8 cellular contexts compared by ENCODE assay signal in genomic region chr19:18939922-18940775, GRCh38. TPM values are rescaled to one million over a fixed set of nuclear protein-coding genes. Genes with fewer than 3 reads are reported as not detected.
DNase-seq lines count a peak whose midpoint lies in the region; ATAC-seq, FAIRE-seq and TF ChIP-seq lines count a peak whose summit lies in the region.

No MANE protein-coding gene starts in this region.

- in situ Hi-C loops in HepG2 (cut with HindIII; ENCODE audit: extremely low pct_ligation_motif_present, low pct_unique_long_range_greater_than_20kb): loop anchor here (5.0 kb wide), 1 partner anchor 47 kb away; no protein-coding TSS in a partner anchor

- CTCF ChIA-PET in HepG2 (lab: Yijun Ruan, JAX; ENCODE audit: low intra/inter-chr PET ratio, low total read pairs): interaction anchor here (2.7 kb wide), 1 partner anchor 47 kb away, joined by 13 read pairs; no protein-coding TSS in a partner anchor

- no peaks in the 10 kb centered on the region for H3K9me3 Mint-ChIP-seq in dendritic cell treated with granulocyte-macrophage colony-stimulating factor and Interleukin-4, amounts not matched to agents 40 ng/mL and 50 ng/mL, for 4 days
- no peaks in the 10 kb centered on the region for H3K9me3 Mint-ChIP-seq in stimulated activated naive CD8-positive, alpha-beta T cell treated with anti-CD3 and anti-CD28 coated beads, Interleukin-15, amount 100 ng/mL, for 72 hours

- H3K27ac Mint-ChIP-seq in dendritic cell treated with granulocyte-macrophage colony-stimulating factor and Interleukin-4, amounts not matched to agents 40 ng/mL and 50 ng/mL, for 4 days: peak overlapping the region; percentile 87
- peak overlapping the region in 1 of 2 donors; percentile 42 for H3K27ac Mint-ChIP-seq in stimulated activated naive CD8-positive, alpha-beta T cell treated with anti-CD3 and anti-CD28 coated beads, Interleukin-15, amount 100 ng/mL, for 72 hours

- FAIRE-seq in HepG2 (lab: Jason Lieb, UNC): no peak

- H3K4me3 ChIP-seq in NT2/D1 (ENCODE audit: insufficient read length, low read depth) (peak overlapping the region; percentile 75), HepG2 (replicated peaks in 1 of 3; ENCODE audit: insufficient read depth in 1 of 3, low read depth in 2 of 3, low read length in 3 of 3) (peak overlapping the region; percentile 60 to 85 (median 74))

- H3K9ac ChIP-seq in NT2/D1 (ENCODE audit: insufficient read length, low read depth) (peak overlapping the region; percentile 88), HepG2 (ENCODE audit: insufficient read depth, low read depth, low read length) (peak overlapping the region; percentile 74)

- peaks cover 11% of the 10 kb centered on the region for H3K4me1 ChIP-seq in NT2/D1 (ENCODE audit: insufficient read depth, insufficient read length)
- H3K4me1 ChIP-seq in HepG2 (ENCODE audit: insufficient read depth, low read length): peaks cover 52% of the 10 kb centered on the region

- ATAC-seq in HepG2: peak; percentile 17
- ATAC-seq in stimulated activated naive CD8-positive, alpha-beta T cell treated with anti-CD3 and anti-CD28 coated beads, Interleukin-15, amount 100 ng/mL, for 72 hours: peak; percentile 22

- no peak for TF ChIP-seq RAD21 in HepG2 (CRISPR knock-in tag; IDR thresholded peaks at IDR 0.05)

- TF ChIP-seq CTCF in HepG2 (CRISPR knock-in tag; IDR thresholded peaks at IDR 0.05): peak; percentile 8; the same call in 1 of the 2 replicates

- H3K36me3 ChIP-seq in NT2/D1 (ENCODE audit: insufficient read depth, insufficient read length, low read length): peaks cover 29% of the 10 kb centered on the region
- peaks cover 0 to 1% of the 10 kb centered on the region in 2 experiments; a peak in 1 of 5 replicates for H3K36me3 ChIP-seq in HepG2 (replicated peaks in 1 of 2; ENCODE audit: control insufficient read depth in 1 of 2, insufficient read depth in 2 of 2, low read length in 2 of 2)

- no peaks in the 10 kb centered on the region for H3K27me3 Mint-ChIP-seq in dendritic cell treated with granulocyte-macrophage colony-stimulating factor and Interleukin-4, amounts not matched to agents 40 ng/mL and 50 ng/mL, for 4 days
- peaks cover 56% of the 10 kb centered on the region for H3K27me3 Mint-ChIP-seq in stimulated activated naive CD8-positive, alpha-beta T cell treated with anti-CD3 and anti-CD28 coated beads, Interleukin-15, amount 100 ng/mL, for 72 hours

- peaks cover 26% of the 10 kb centered on the region for H3K4me1 Mint-ChIP-seq in dendritic cell treated with granulocyte-macrophage colony-stimulating factor and Interleukin-4, amounts not matched to agents 40 ng/mL and 50 ng/mL, for 4 days (ENCODE audit: low read depth)
- peaks cover 20% of the 10 kb centered on the region for H3K4me1 Mint-ChIP-seq in stimulated activated naive CD8-positive, alpha-beta T cell treated with anti-CD3 and anti-CD28 coated beads, Interleukin-15, amount 100 ng/mL, for 72 hours

- H4K20me1 ChIP-seq in HepG2 (ENCODE audit: insufficient read depth, low read length): no peaks in the 10 kb centered on the region

- WGBS in HepG2 (ENCODE audit: low lambda C conversion rate): 42% methylated on average over 2 of the region's 47 CpGs

- intact Hi-C loops in dendritic cell treated with granulocyte-macrophage colony-stimulating factor and Interleukin-4, amounts not matched to agents 40 ng/mL and 50 ng/mL, for 4 days (cut with micrococcal nuclease): loop anchor here (2.0 to 5.0 kb wide), 2 partner anchors 27 to 47 kb away; no protein-coding TSS in a partner anchor
- intact Hi-C loops in HepG2 (cut with micrococcal nuclease; ENCODE audit: unreplicated experiment): no loop called here

- TF ChIP-seq EP300 in HepG2 (IDR thresholded peaks at IDR 0.05; ENCODE audit: low read depth in 2 of 2, low read length in 2 of 2) (no peak), HepG2 (CRISPR knock-in tag; IDR thresholded peaks at IDR 0.05; ENCODE audit: borderline replicate concordance) (no peak)

- peaks cover 6% of the 10 kb centered on the region for H3K27me3 ChIP-seq in NT2/D1 (ENCODE audit: insufficient read depth, insufficient read length)
- H3K27me3 ChIP-seq in HepG2 (ENCODE audit: control insufficient read depth in 1 of 2, insufficient read depth in 2 of 2, low read length in 2 of 2): no peaks in the 10 kb centered on the region

- no peak overlapping the region for H3K27ac ChIP-seq in HepG2 (ENCODE audit: extremely low read length, insufficient read depth, low read length)

- DNase-seq in Daoy (ENCODE audit: low read depth) (peak; percentile 66), NT2/D1 (ENCODE audit: low read depth, low spot score) (no peak), HepG2 (ENCODE audit: low spot score) (no peak), SKM-1 treated with dmso at 0.1 percent for 144 hours (lab: John Stamatoyannopoulos, UW; ENCODE audit: unreplicated experiment) (no peak), NCI-H524 treated with DMSO at 0.1 percent for 48 hours (lab: John Stamatoyannopoulos, UW) (no peak), COLO829 (ENCODE audit: low spot score) (no peak)
- no peak for DNase-seq in stimulated activated naive CD8-positive, alpha-beta T cell treated with anti-CD3 and anti-CD28 coated beads, Interleukin-15, amount 100 ng/mL, for 72 hours

- H3K4me3 Mint-ChIP-seq in dendritic cell treated with granulocyte-macrophage colony-stimulating factor and Interleukin-4, amounts not matched to agents 40 ng/mL and 50 ng/mL, for 4 days: peak overlapping the region; percentile 89
- H3K4me3 Mint-ChIP-seq in stimulated activated naive CD8-positive, alpha-beta T cell treated with anti-CD3 and anti-CD28 coated beads, Interleukin-15, amount 100 ng/mL, for 72 hours: peak overlapping the region; percentile 80

- H2AFZ ChIP-seq in HepG2 (ENCODE audit: low read length): no peak overlapping the region

- POLR2A ChIA-PET in HepG2 (lab: Yijun Ruan, JAX): interaction anchor here (1.5 to 2.8 kb wide), 2 partner anchors 12 to 21 kb away, joined by 4 to 17 read pairs; partner anchors contain the start of genes COPE and DDX49

- H3K4me2 ChIP-seq in HepG2 (ENCODE audit: low read depth, low read length): peak overlapping the region; percentile 90

- H3K9me3 ChIP-seq in NT2/D1 (ENCODE audit: insufficient read depth, low read length) (no peaks in the 10 kb centered on the region), HepG2 (ENCODE audit: low read length) (no peaks in the 10 kb centered on the region)

- H3K36me3 Mint-ChIP-seq in dendritic cell treated with granulocyte-macrophage colony-stimulating factor and Interleukin-4, amounts not matched to agents 40 ng/mL and 50 ng/mL, for 4 days (ENCODE audit: low read depth): peaks cover 41% of the 10 kb centered on the region

- TF ChIP-seq POLR2A in HepG2 (IDR thresholded peaks at IDR 0.05; ENCODE audit: insufficient read depth in 1 of 2, low read depth in 2 of 2, low read length in 2 of 2): no peak

- no TSS peak for BruUV-seq in HepG2 (replicated peaks; lab: Mats Ljungman, UMichigan)

- no peaks in the 10 kb centered on the region for H3K79me2 ChIP-seq in HepG2 (ENCODE audit: insufficient read depth, low read length)

RNA-seq across cellular contexts. Expression of gene HOMER3, which starts 0.9 kb away (rescaled TPM):
- total RNA-seq in Daoy (2014; rRNA removed; shearing (Covaris generic)): 30.8 and 32.9 TPM in 2 replicates
- total RNA-seq in HepG2 (2016; rRNA removed; fragmentation: Illumina TruSeq; extraction: Trizol): 16.0 and 21.3 TPM in 2 replicates
- total RNA-seq in HepG2 (2016; cell fraction: cytosol; rRNA removed; fragmentation: Illumina TruSeq; extraction: Trizol; ENCODE audit: low read depth): 26.4 and 33.2 TPM in 2 replicates
- 15.8 and 22.8 TPM in 2 replicates for total RNA-seq in HepG2 (2016; cell fraction: insoluble cytoplasmic fraction; rRNA removed; fragmentation: Illumina TruSeq; extraction: Trizol)
- total RNA-seq in HepG2 (2016; cell fraction: membrane; rRNA removed; fragmentation: Illumina TruSeq; extraction: Trizol): 34.4 and 37.9 TPM in 2 replicates
- 9.6 and 15.0 TPM in 2 replicates for total RNA-seq in HepG2 (2016; cell fraction: nucleus; rRNA removed; fragmentation: Illumina TruSeq; extraction: Trizol)
- 27.3 and 33.7 TPM in 2 replicates for polyA plus RNA-seq in HepG2 (2011; rRNA removed)
- polyA plus RNA-seq in HepG2 (2011; cell fraction: cytosol; rRNA removed): 17.2 and 24.7 TPM in 2 replicates
- 44.4 and 50.4 TPM in 2 replicates for polyA plus RNA-seq in HepG2 (2011; cell fraction: nucleus; rRNA removed)
- 9.2 and 17.6 TPM in 2 replicates for polyA plus RNA-seq in HepG2 (2012)
- polyA plus RNA-seq in HepG2 (2016; cell fraction: cytosol; fragmentation: Illumina TruSeq; extraction: Trizol; ENCODE audit: low read depth): 38.0 and 46.9 TPM in 2 replicates
- 25.7 and 29.6 TPM in 2 replicates for polyA plus RNA-seq in HepG2 (2016; cell fraction: insoluble cytoplasmic fraction; fragmentation: Illumina TruSeq; extraction: Trizol; ENCODE audit: low read depth)
- polyA plus RNA-seq in HepG2 (2016; cell fraction: membrane; fragmentation: Illumina TruSeq; extraction: Trizol; ENCODE audit: low read depth): 45.5 and 48.8 TPM in 2 replicates
- polyA plus RNA-seq in HepG2 (2016; cell fraction: nucleus; fragmentation: Illumina TruSeq; extraction: Trizol; ENCODE audit: insufficient read depth, low read depth): 36.3 and 38.7 TPM in 2 replicates
- polyA minus RNA-seq in HepG2 (2011; rRNA and poly(A)+ RNA removed; ENCODE audit: low replicate concordance): 16.8 and 17.2 TPM in 2 replicates
- polyA minus RNA-seq in HepG2 (2011; cell fraction: cytosol; rRNA and poly(A)+ RNA removed): 3.6 and 6.2 TPM in 2 replicates
- 8.6 and 13.4 TPM in 2 replicates for polyA minus RNA-seq in HepG2 (2011; cell fraction: nucleus; rRNA and poly(A)+ RNA removed)

RNA-seq across cellular contexts. Expression of gene DDX49, which starts 20.6 kb away (rescaled TPM):
- total RNA-seq in Daoy (2014; rRNA removed; shearing (Covaris generic)): 126 and 145 TPM in 2 replicates
- 44.6 and 46.2 TPM in 2 replicates for total RNA-seq in HepG2 (2016; rRNA removed; fragmentation: Illumina TruSeq; extraction: Trizol)
- total RNA-seq in HepG2 (2016; cell fraction: cytosol; rRNA removed; fragmentation: Illumina TruSeq; extraction: Trizol; ENCODE audit: low read depth): 26.8 and 31.4 TPM in 2 replicates
- total RNA-seq in HepG2 (2016; cell fraction: insoluble cytoplasmic fraction; rRNA removed; fragmentation: Illumina TruSeq; extraction: Trizol): 36.8 and 44.8 TPM in 2 replicates
- 34.9 and 35.2 TPM in 2 replicates for total RNA-seq in HepG2 (2016; cell fraction: membrane; rRNA removed; fragmentation: Illumina TruSeq; extraction: Trizol)
- 21.6 and 22.6 TPM in 2 replicates for total RNA-seq in HepG2 (2016; cell fraction: nucleus; rRNA removed; fragmentation: Illumina TruSeq; extraction: Trizol)
- polyA plus RNA-seq in HepG2 (2011; rRNA removed): 27.0 and 28.9 TPM in 2 replicates
- 18.7 and 29.0 TPM in 2 replicates for polyA plus RNA-seq in HepG2 (2011; cell fraction: cytosol; rRNA removed)
- 45.0 and 51.2 TPM in 2 replicates for polyA plus RNA-seq in HepG2 (2011; cell fraction: nucleus; rRNA removed)
- polyA plus RNA-seq in HepG2 (2012): 13.7 and 15.9 TPM in 2 replicates
- 25.8 and 27.7 TPM in 2 replicates for polyA plus RNA-seq in HepG2 (2016; cell fraction: cytosol; fragmentation: Illumina TruSeq; extraction: Trizol; ENCODE audit: low read depth)
- 36.1 and 38.2 TPM in 2 replicates for polyA plus RNA-seq in HepG2 (2016; cell fraction: insoluble cytoplasmic fraction; fragmentation: Illumina TruSeq; extraction: Trizol; ENCODE audit: low read depth)
- polyA plus RNA-seq in HepG2 (2016; cell fraction: membrane; fragmentation: Illumina TruSeq; extraction: Trizol; ENCODE audit: low read depth): 21.6 and 25.1 TPM in 2 replicates
- 42.3 and 43.7 TPM in 2 replicates for polyA plus RNA-seq in HepG2 (2016; cell fraction: nucleus; fragmentation: Illumina TruSeq; extraction: Trizol; ENCODE audit: insufficient read depth, low read depth)
- polyA minus RNA-seq in HepG2 (2011; rRNA and poly(A)+ RNA removed; ENCODE audit: low replicate concordance): 54.2 and 128 TPM in 2 replicates
- 14.5 and 19.5 TPM in 2 replicates for polyA minus RNA-seq in HepG2 (2011; cell fraction: cytosol; rRNA and poly(A)+ RNA removed)
- 18.6 and 24.2 TPM in 2 replicates for polyA minus RNA-seq in HepG2 (2011; cell fraction: nucleus; rRNA and poly(A)+ RNA removed)

RNA-seq across cellular contexts. Expression of gene COPE, which starts 21.0 kb away (rescaled TPM):
- total RNA-seq in Daoy (2014; rRNA removed; shearing (Covaris generic)): 470 and 520 TPM in 2 replicates
- total RNA-seq in HepG2 (2016; rRNA removed; fragmentation: Illumina TruSeq; extraction: Trizol): 188 and 189 TPM in 2 replicates
- 90.0 and 90.2 TPM in 2 replicates for total RNA-seq in HepG2 (2016; cell fraction: cytosol; rRNA removed; fragmentation: Illumina TruSeq; extraction: Trizol; ENCODE audit: low read depth)
- total RNA-seq in HepG2 (2016; cell fraction: insoluble cytoplasmic fraction; rRNA removed; fragmentation: Illumina TruSeq; extraction: Trizol): 172 and 181 TPM in 2 replicates
- 87.8 and 90.8 TPM in 2 replicates for total RNA-seq in HepG2 (2016; cell fraction: membrane; rRNA removed; fragmentation: Illumina TruSeq; extraction: Trizol)
- total RNA-seq in HepG2 (2016; cell fraction: nucleus; rRNA removed; fragmentation: Illumina TruSeq; extraction: Trizol): 70.6 and 74.1 TPM in 2 replicates
- 205 and 222 TPM in 2 replicates for polyA plus RNA-seq in HepG2 (2011; rRNA removed)
- polyA plus RNA-seq in HepG2 (2011; cell fraction: cytosol; rRNA removed): 175 and 335 TPM in 2 replicates
- 191 and 222 TPM in 2 replicates for polyA plus RNA-seq in HepG2 (2011; cell fraction: nucleus; rRNA removed)
- polyA plus RNA-seq in HepG2 (2012): 86.4 and 120 TPM in 2 replicates
- 73.8 and 86.7 TPM in 2 replicates for polyA plus RNA-seq in HepG2 (2016; cell fraction: cytosol; fragmentation: Illumina TruSeq; extraction: Trizol; ENCODE audit: low read depth)
- polyA plus RNA-seq in HepG2 (2016; cell fraction: insoluble cytoplasmic fraction; fragmentation: Illumina TruSeq; extraction: Trizol; ENCODE audit: low read depth): 149 and 196 TPM in 2 replicates
- 72.3 and 75.2 TPM in 2 replicates for polyA plus RNA-seq in HepG2 (2016; cell fraction: membrane; fragmentation: Illumina TruSeq; extraction: Trizol; ENCODE audit: low read depth)
- 134 and 136 TPM in 2 replicates for polyA plus RNA-seq in HepG2 (2016; cell fraction: nucleus; fragmentation: Illumina TruSeq; extraction: Trizol; ENCODE audit: insufficient read depth, low read depth)
- 163 and 283 TPM in 2 replicates for polyA minus RNA-seq in HepG2 (2011; rRNA and poly(A)+ RNA removed; ENCODE audit: low replicate concordance)
- polyA minus RNA-seq in HepG2 (2011; cell fraction: cytosol; rRNA and poly(A)+ RNA removed): 82.7 and 99.4 TPM in 2 replicates
- polyA minus RNA-seq in HepG2 (2011; cell fraction: nucleus; rRNA and poly(A)+ RNA removed): 41.8 and 44.1 TPM in 2 replicates

RNA-seq across cellular contexts. Expression of gene CERS1, which starts 44.2 kb away (rescaled TPM):
- total RNA-seq in Daoy (2014; rRNA removed; shearing (Covaris generic)): 0.45 TPM in 1 of 2 replicates, not detected in the other
- 2.3 and 4.6 TPM in 2 replicates for total RNA-seq in HepG2 (2016; rRNA removed; fragmentation: Illumina TruSeq; extraction: Trizol)
- total RNA-seq in HepG2 (2016; cell fraction: cytosol; rRNA removed; fragmentation: Illumina TruSeq; extraction: Trizol; ENCODE audit: low read depth): 5.9 and 6.2 TPM in 2 replicates
- total RNA-seq in HepG2 (2016; cell fraction: insoluble cytoplasmic fraction; rRNA removed; fragmentation: Illumina TruSeq; extraction: Trizol): 2.4 and 5.4 TPM in 2 replicates
- total RNA-seq in HepG2 (2016; cell fraction: membrane; rRNA removed; fragmentation: Illumina TruSeq; extraction: Trizol): 8.1 and 8.5 TPM in 2 replicates
- 3.8 and 4.7 TPM in 2 replicates for total RNA-seq in HepG2 (2016; cell fraction: nucleus; rRNA removed; fragmentation: Illumina TruSeq; extraction: Trizol)
- polyA plus RNA-seq in HepG2 (2011; rRNA removed): 9.8 and 18.8 TPM in 2 replicates
- polyA plus RNA-seq in HepG2 (2011; cell fraction: cytosol; rRNA removed): 11.5 and 15.3 TPM in 2 replicates
- 12.2 and 12.9 TPM in 2 replicates for polyA plus RNA-seq in HepG2 (2011; cell fraction: nucleus; rRNA removed)
- polyA plus RNA-seq in HepG2 (2012): 4.3 and 5.9 TPM in 2 replicates
- polyA plus RNA-seq in HepG2 (2016; cell fraction: cytosol; fragmentation: Illumina TruSeq; extraction: Trizol; ENCODE audit: low read depth): 8.6 and 10.1 TPM in 2 replicates
- polyA plus RNA-seq in HepG2 (2016; cell fraction: insoluble cytoplasmic fraction; fragmentation: Illumina TruSeq; extraction: Trizol; ENCODE audit: low read depth): 3.8 and 4.5 TPM in 2 replicates
- 11.3 and 12.9 TPM in 2 replicates for polyA plus RNA-seq in HepG2 (2016; cell fraction: membrane; fragmentation: Illumina TruSeq; extraction: Trizol; ENCODE audit: low read depth)
- polyA plus RNA-seq in HepG2 (2016; cell fraction: nucleus; fragmentation: Illumina TruSeq; extraction: Trizol; ENCODE audit: insufficient read depth, low read depth): 11.5 and 12.9 TPM in 2 replicates
- polyA minus RNA-seq in HepG2 (2011; rRNA and poly(A)+ RNA removed; ENCODE audit: low replicate concordance): 13.1 and 35.4 TPM in 2 replicates
- polyA minus RNA-seq in HepG2 (2011; cell fraction: cytosol; rRNA and poly(A)+ RNA removed): 8.0 and 9.5 TPM in 2 replicates
- 1.7 and 2.4 TPM in 2 replicates for polyA minus RNA-seq in HepG2 (2011; cell fraction: nucleus; rRNA and poly(A)+ RNA removed)
